In genomic region chr12:93879476-93880376, GRCh38 we compare ENCODE assay signal across 14 cellular contexts.
A peak's percentile ranks its signal among the peaks of the same experiment; 100 is the strongest.
DNase-seq lines count a peak whose midpoint lies in the region; ATAC-seq and TF ChIP-seq lines count a peak whose summit lies in the region.
"Had no signal": no experiment of that assay in that cellular context is flagged by ENCODE, and none has a peak within 500 bp of the region (broad histone marks: within the 10 kb centered on the region; RNA-seq: fewer than 3 reads in every experiment).

No MANE protein-coding gene starts in this region.

- H3K27me3 Mint-ChIP-seq in nephron (ENCODE audit: low read depth) (peaks cover 10% of the 10 kb centered on the region), WTC11 (ENCODE audit: low read depth) (no peaks in the 10 kb centered on the region)

- H3K4me1 Mint-ChIP-seq in nephron (peaks cover under 1% of the 10 kb centered on the region), WTC11 (peaks cover 15% of the 10 kb centered on the region)

- H3K36me3 Mint-ChIP-seq in nephron (ENCODE audit: low read depth) (no peaks in the 10 kb centered on the region), WTC11 (peaks cover 15% of the 10 kb centered on the region)

- peaks cover 23% of the 10 kb centered on the region for H3K9me3 Mint-ChIP-seq in nephron
- peaks cover 22% of the 10 kb centered on the region for H3K9me3 Mint-ChIP-seq in WTC11

- H3K27ac Mint-ChIP-seq in nephron: peak overlapping the region in 2 of 3 experiments; percentile 0 to 44
- no peak overlapping the region for H3K27ac Mint-ChIP-seq in WTC11

- ATAC-seq in WTC11: no peak
- no peak for ATAC-seq in GM19452 (IDR thresholded peaks at IDR 0.05; ENCODE audit: unreplicated experiment)
- no peak for ATAC-seq in GM21717 (IDR thresholded peaks at IDR 0.05; ENCODE audit: unreplicated experiment)
- ATAC-seq: stimulated activated naive CD8-positive, alpha-beta T cell treated with anti-CD3 and anti-CD28 coated beads, Interleukin-15, Interleukin-2, amounts not matched to agents 100 U/mL and 50 U/mL, for 24 hours had no signal

- CTCF ChIA-PET in WTC11 (lab: Charles Lee): interaction anchor here (1.1 to 3.3 kb wide), 3 partner anchors 17 to 221 kb away, joined by 3 to 9 read pairs (median 3); no protein-coding TSS in a partner anchor

- TF ChIP-seq CTCF in fibroblast of mammary gland (conservative IDR thresholded peaks at IDR 0.05; ENCODE audit: control insufficient read depth, insufficient read depth, low read depth, low read length): no peak
- no peak for TF ChIP-seq CTCF in nephron (IDR thresholded peaks at IDR 0.05; ENCODE audit: unreplicated experiment in 3 of 3)
- no peak for TF ChIP-seq CTCF in WTC11 (IDR thresholded peaks at IDR 0.05)

- POLR2A ChIA-PET in WTC11 (lab: Charles Lee): interaction anchor here (0.6 kb wide), 1 partner anchor 1003 kb away, joined by 4 read pairs; no protein-coding TSS in a partner anchor

- DNase-seq in EL (peak; percentile 86), NCI-H2171 (lab: John Stamatoyannopoulos, UW) (peak; percentile 23), fibroblast of mammary gland (ENCODE audit: low read depth) (peak; percentile 53), WTC11 (ENCODE audit: low spot score) (no peak)
- DNase-seq in effector CD4-positive, alpha-beta T cell: no peak
- DNase-seq: cerebellar nuclear complex; DMS79; H7; hippocampal formation; MM.1S; stimulated activated naive CD8-positive, alpha-beta T cell treated with anti-CD3 and anti-CD28 coated beads, Interleukin-15, Interleukin-2, amounts not matched to agents 100 U/mL and 50 U/mL, for 24 hours had no signal

- H3K4me3 Mint-ChIP-seq in nephron (no peak overlapping the region), WTC11 (no peak overlapping the region)

- H3K4me3 ChIP-seq in fibroblast of mammary gland (ENCODE audit: control insufficient read depth, low read depth, low read length): no peak overlapping the region

TF ChIP-seq in WTC11, 78 proteins besides CTCF, POLR2A, EP300 and RAD21:
- no peak for TF ChIP-seq RELA (CRISPR knock-in tag; IDR thresholded peaks at IDR 0.05; ENCODE audit: borderline replicate concordance)
- no peak for TF ChIP-seq HMGXB4 (CRISPR knock-in tag; IDR thresholded peaks at IDR 0.05)
- TF ChIP-seq E2F4 (CRISPR knock-in tag; IDR thresholded peaks at IDR 0.05; ENCODE audit: borderline replicate concordance, low read depth): no peak
- TF ChIP-seq CDX4 (CRISPR knock-in tag; IDR thresholded peaks at IDR 0.05; ENCODE audit: borderline replicate concordance): no peak
- TF ChIP-seq FOXP1 (CRISPR knock-in tag; IDR thresholded peaks at IDR 0.05; ENCODE audit: borderline replicate concordance): no peak
- no peak for TF ChIP-seq SP1 (CRISPR knock-in tag; conservative IDR thresholded peaks at IDR 0.05)

Comparison
In these comparisons a context has a peak if more than half of its experiments do, and no peak if none do; other contexts are left out.
1. DNase-seq: peak in EL (single experiment), NCI-H2171 (single experiment) and fibroblast of mammary gland (single experiment); none in effector CD4-positive, alpha-beta T cell (single experiment) and WTC11 (single experiment).